1 cellular context compared by ENCODE assay signal in the genomic region with DNA sequence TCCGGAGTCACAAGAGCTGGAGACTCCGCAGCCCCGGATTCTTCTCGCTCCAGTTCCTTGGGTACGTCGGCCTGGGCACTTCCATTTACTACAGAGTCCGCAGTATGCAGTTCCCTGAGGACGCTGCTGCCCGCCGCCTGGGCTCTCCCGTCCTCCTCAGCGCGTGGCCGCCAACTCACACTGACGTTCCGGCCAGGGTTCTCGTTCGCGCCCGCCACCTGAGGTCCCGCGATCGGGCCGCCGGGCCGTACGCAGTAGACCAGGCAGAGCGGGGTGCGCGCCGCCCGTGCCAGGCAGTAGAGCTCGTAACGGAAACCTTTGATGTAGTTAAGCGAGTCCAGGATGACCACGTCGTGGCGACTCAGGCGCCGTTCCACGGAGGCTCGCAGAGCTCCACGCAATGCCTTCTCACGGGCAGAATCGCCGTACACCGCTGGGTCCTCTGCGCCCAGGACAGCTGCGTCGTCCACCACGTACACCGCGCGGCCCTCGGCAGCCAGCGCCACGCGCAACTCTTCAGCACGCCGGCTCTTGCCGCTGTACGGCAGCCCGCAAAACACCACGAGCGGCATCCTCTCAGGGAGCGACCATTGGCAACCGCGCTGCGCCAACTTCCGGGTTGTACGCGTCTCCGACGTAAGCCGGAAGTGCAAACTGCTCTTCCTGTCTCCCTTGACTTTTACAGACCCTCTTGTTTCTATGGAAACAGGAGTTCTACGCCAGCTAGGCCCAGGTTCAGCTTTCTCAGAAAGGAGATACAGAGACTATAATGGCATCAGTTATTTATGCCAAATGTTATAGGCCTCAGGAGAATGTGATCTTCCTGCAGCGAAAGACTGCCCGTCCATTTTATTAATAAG.
TF ChIP-seq lines count a peak whose summit lies in the region.

A gene with protein sequence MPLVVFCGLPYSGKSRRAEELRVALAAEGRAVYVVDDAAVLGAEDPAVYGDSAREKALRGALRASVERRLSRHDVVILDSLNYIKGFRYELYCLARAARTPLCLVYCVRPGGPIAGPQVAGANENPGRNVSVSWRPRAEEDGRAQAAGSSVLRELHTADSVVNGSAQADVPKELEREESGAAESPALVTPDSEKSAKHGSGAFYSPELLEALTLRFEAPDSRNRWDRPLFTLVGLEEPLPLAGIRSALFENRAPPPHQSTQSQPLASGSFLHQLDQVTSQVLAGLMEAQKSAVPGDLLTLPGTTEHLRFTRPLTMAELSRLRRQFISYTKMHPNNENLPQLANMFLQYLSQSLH (minus strand): TSS at position 621 of the 860 bp plus-strand sequence. CDS start 49 bp downstream, at position 572.

TF ChIP-seq in K562, 482 proteins besides CTCF, POLR2A, EP300 and RAD21 (continued from another document and continues in another):
- TF ChIP-seq ZMIZ1 (IDR thresholded peaks at IDR 0.05; ENCODE audit: low read depth in 2 of 2, low read length in 2 of 2) (no peak), RBBP5 (IDR thresholded peaks at IDR 0.05; ENCODE audit: borderline replicate concordance, insufficient read depth, low read length, poor library complexity, severe bottlenecking) (peak; percentile 99), PKNOX1 (IDR thresholded peaks at IDR 0.05) (peak; percentile 53; the same call in 1 of the 2 replicates), GATAD2A (IDR thresholded peaks at IDR 0.05) (no peak), MTA1 (IDR thresholded peaks at IDR 0.05; ENCODE audit: borderline replicate concordance) (no peak), BRCA1 (IDR thresholded peaks at IDR 0.05) (no peak), BRCA1 (CRISPR knock-in tag; IDR thresholded peaks at IDR 0.05) (no peak), CCNT2 (IDR thresholded peaks at IDR 0.05; ENCODE audit: borderline replicate concordance, extremely low read depth, insufficient read length, low read depth, low read length) (peak; percentile 69), IRF2 (CRISPR knock-in tag; IDR thresholded peaks at IDR 0.05) (no peak), MYNN (IDR thresholded peaks at IDR 0.05) (peak; percentile 97), MYNN (CRISPR knock-in tag; IDR thresholded peaks at IDR 0.05) (no peak), NR2F6 (CRISPR knock-in tag; IDR thresholded peaks at IDR 0.05) (no peak), KDM5B (IDR thresholded peaks at IDR 0.05; ENCODE audit: insufficient replicate concordance, low read depth, low read length) (peak; percentile 81), FOXM1 (IDR thresholded peaks at IDR 0.05; ENCODE audit: low read depth) (no peak), FOXM1 (CRISPR knock-in tag; IDR thresholded peaks at IDR 0.05; ENCODE audit: low read depth) (peak; percentile 91; the same call in 1 of the 2 replicates), BHLHE40 (IDR thresholded peaks at IDR 0.05; ENCODE audit: low read length) (no peak), RBM25 (IDR thresholded peaks at IDR 0.05; ENCODE audit: low read depth, low read length, severe bottlenecking) (no peak), YY1 (IDR thresholded peaks at IDR 0.05; ENCODE audit: borderline replicate concordance in 1 of 3, control insufficient read depth in 1 of 3, extremely low read depth in 1 of 3, insufficient read depth in 3 of 3, insufficient read length in 1 of 3, insufficient replicate concordance in 2 of 3, low read depth in 1 of 3, low read length in 2 of 3) (peak; percentile 54 to 94 (median 90)), NR2C2 (CRISPR knock-in tag; IDR thresholded peaks at IDR 0.05) (peak; percentile 84), NR2C2 (tag; IDR thresholded peaks at IDR 0.05) (peak; percentile 96), IRF1 (CRISPR knock-in tag; IDR thresholded peaks at IDR 0.05; ENCODE audit: borderline replicate concordance) (peak; percentile 36; the same call in 1 of the 2 replicates), LEF1 (IDR thresholded peaks at IDR 0.05) (peak; percentile 57), NFYB (IDR thresholded peaks at IDR 0.05; ENCODE audit: extremely low read depth, insufficient read length) (no peak), DPF2 (IDR thresholded peaks at IDR 0.05) (no peak), ZNF431 (CRISPR knock-in tag; IDR thresholded peaks at IDR 0.05) (0 out of 2 replicates have a peak, but pooled peaks have one; percentile 49), TAF1 (IDR thresholded peaks at IDR 0.05; ENCODE audit: control insufficient read depth, extremely low read depth, insufficient read depth, low read length, severe bottlenecking) (peak; percentile 85), PRMT5 (CRISPR knock-in tag; IDR thresholded peaks at IDR 0.05) (no peak), ZNF175 (CRISPR knock-in tag; IDR thresholded peaks at IDR 0.05; ENCODE audit: low read depth) (no peak), CEBPB (tag; IDR thresholded peaks at IDR 0.05) (no peak), MAX (CRISPR knock-in tag; IDR thresholded peaks at IDR 0.05) (peak; percentile 94), PHF21A (IDR thresholded peaks at IDR 0.05; ENCODE audit: borderline replicate concordance, low read depth) (no peak)
- TF ChIP-seq, protein P1, sequence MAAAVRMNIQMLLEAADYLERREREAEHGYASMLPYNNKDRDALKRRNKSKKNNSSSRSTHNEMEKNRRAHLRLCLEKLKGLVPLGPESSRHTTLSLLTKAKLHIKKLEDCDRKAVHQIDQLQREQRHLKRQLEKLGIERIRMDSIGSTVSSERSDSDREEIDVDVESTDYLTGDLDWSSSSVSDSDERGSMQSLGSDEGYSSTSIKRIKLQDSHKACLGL (CRISPR knock-in tag; IDR thresholded peaks at IDR 0.05; ENCODE audit: borderline replicate concordance, poor library complexity, severe bottlenecking), result peak; percentile 70
- TF ChIP-seq, protein P2, sequence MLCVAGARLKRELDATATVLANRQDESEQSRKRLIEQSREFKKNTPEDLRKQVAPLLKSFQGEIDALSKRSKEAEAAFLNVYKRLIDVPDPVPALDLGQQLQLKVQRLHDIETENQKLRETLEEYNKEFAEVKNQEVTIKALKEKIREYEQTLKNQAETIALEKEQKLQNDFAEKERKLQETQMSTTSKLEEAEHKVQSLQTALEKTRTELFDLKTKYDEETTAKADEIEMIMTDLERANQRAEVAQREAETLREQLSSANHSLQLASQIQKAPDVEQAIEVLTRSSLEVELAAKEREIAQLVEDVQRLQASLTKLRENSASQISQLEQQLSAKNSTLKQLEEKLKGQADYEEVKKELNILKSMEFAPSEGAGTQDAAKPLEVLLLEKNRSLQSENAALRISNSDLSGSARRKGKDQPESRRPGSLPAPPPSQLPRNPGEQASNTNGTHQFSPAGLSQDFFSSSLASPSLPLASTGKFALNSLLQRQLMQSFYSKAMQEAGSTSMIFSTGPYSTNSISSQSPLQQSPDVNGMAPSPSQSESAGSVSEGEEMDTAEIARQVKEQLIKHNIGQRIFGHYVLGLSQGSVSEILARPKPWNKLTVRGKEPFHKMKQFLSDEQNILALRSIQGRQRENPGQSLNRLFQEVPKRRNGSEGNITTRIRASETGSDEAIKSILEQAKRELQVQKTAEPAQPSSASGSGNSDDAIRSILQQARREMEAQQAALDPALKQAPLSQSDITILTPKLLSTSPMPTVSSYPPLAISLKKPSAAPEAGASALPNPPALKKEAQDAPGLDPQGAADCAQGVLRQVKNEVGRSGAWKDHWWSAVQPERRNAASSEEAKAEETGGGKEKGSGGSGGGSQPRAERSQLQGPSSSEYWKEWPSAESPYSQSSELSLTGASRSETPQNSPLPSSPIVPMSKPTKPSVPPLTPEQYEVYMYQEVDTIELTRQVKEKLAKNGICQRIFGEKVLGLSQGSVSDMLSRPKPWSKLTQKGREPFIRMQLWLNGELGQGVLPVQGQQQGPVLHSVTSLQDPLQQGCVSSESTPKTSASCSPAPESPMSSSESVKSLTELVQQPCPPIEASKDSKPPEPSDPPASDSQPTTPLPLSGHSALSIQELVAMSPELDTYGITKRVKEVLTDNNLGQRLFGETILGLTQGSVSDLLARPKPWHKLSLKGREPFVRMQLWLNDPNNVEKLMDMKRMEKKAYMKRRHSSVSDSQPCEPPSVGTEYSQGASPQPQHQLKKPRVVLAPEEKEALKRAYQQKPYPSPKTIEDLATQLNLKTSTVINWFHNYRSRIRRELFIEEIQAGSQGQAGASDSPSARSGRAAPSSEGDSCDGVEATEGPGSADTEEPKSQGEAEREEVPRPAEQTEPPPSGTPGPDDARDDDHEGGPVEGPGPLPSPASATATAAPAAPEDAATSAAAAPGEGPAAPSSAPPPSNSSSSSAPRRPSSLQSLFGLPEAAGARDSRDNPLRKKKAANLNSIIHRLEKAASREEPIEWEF (CRISPR knock-in tag; IDR thresholded peaks at IDR 0.05), result no peak
- TF ChIP-seq, protein P3, sequence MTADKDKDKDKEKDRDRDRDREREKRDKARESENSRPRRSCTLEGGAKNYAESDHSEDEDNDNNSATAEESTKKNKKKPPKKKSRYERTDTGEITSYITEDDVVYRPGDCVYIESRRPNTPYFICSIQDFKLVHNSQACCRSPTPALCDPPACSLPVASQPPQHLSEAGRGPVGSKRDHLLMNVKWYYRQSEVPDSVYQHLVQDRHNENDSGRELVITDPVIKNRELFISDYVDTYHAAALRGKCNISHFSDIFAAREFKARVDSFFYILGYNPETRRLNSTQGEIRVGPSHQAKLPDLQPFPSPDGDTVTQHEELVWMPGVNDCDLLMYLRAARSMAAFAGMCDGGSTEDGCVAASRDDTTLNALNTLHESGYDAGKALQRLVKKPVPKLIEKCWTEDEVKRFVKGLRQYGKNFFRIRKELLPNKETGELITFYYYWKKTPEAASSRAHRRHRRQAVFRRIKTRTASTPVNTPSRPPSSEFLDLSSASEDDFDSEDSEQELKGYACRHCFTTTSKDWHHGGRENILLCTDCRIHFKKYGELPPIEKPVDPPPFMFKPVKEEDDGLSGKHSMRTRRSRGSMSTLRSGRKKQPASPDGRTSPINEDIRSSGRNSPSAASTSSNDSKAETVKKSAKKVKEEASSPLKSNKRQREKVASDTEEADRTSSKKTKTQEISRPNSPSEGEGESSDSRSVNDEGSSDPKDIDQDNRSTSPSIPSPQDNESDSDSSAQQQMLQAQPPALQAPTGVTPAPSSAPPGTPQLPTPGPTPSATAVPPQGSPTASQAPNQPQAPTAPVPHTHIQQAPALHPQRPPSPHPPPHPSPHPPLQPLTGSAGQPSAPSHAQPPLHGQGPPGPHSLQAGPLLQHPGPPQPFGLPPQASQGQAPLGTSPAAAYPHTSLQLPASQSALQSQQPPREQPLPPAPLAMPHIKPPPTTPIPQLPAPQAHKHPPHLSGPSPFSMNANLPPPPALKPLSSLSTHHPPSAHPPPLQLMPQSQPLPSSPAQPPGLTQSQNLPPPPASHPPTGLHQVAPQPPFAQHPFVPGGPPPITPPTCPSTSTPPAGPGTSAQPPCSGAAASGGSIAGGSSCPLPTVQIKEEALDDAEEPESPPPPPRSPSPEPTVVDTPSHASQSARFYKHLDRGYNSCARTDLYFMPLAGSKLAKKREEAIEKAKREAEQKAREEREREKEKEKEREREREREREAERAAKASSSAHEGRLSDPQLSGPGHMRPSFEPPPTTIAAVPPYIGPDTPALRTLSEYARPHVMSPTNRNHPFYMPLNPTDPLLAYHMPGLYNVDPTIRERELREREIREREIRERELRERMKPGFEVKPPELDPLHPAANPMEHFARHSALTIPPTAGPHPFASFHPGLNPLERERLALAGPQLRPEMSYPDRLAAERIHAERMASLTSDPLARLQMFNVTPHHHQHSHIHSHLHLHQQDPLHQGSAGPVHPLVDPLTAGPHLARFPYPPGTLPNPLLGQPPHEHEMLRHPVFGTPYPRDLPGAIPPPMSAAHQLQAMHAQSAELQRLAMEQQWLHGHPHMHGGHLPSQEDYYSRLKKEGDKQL (CRISPR knock-in tag; IDR thresholded peaks at IDR 0.05; ENCODE audit: borderline replicate concordance), result peak; percentile 78; the same call in 1 of the 2 replicates
